10 cellular contexts compared by ENCODE assay signal in the genomic region with DNA sequence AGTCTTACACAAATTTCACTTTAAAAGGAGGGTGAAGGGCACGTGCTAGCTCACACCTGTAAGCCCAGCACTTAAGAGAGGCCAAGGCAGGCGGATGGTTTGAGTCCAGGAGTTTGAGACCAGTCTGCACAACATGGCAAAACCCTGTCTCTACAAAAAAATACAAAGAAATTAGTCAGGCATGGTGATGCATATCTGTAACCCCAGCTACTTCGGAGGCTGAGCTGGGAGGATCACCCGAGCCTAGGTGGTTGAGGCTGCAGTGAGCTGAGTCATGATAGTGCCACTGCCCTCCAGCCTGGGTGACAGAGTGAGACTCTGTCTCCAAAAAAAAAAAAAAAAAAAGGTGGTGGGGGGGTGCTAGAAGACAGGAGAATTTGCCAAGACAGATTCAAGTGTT.
A peak's percentile ranks its signal among the peaks of the same experiment; 100 is the strongest.
DNase-seq lines count a peak whose midpoint lies in the region; ATAC-seq lines count a peak whose summit lies in the region.
"Had no signal": no experiment of that assay in that cellular context is flagged by ENCODE, and none has a peak within 500 bp of the region (broad histone marks: within the 10 kb centered on the region; RNA-seq: fewer than 3 reads in every experiment).

No MANE protein-coding gene starts in this region.

- DNase-seq in Right ventricle myocardium inferior (ENCODE audit: missing footprints): no peak
- no peak for DNase-seq in right cardiac atrium
- peak; percentile 71 for DNase-seq in activated T-cell treated with anti-CD3 and anti-CD28 coated beads for 48 hours (ENCODE audit: low read depth)
- DNase-seq in natural killer cell treated with Interleukin-12 subunit alpha and Interleukin-12 subunit beta and Interleukin-15 and Interleukin-18, amount 100 ng/mL, for 72 hours (ENCODE audit: low spot score): peak; percentile 78
- DNase-seq in NCI-H2081 (lab: John Stamatoyannopoulos, UW): no peak
- no peak for DNase-seq in iPS-NIHi11 (ENCODE audit: low spot score)
- no peak for DNase-seq in mucosa of gallbladder (ENCODE audit: low spot score)
- DNase-seq: cortex of kidney, NCI-H1105 treated with DMSO at 0.1 percent for 48 hours had no signal

- peaks cover 70 to 81% of the 10 kb centered on the region in 2 donors for H3K4me1 Mint-ChIP-seq in natural killer cell treated with Interleukin-12 subunit alpha and Interleukin-12 subunit beta and Interleukin-15 and Interleukin-18, amount 100 ng/mL, for 72 hours (ENCODE audit: low read depth in 2 of 2)

- H3K36me3 ChIP-seq in subcutaneous abdominal adipose tissue (ENCODE audit: control insufficient read depth in 5 of 5, insufficient read depth in 5 of 5, low read length in 5 of 5): peaks cover 0 to 20% (median 9%) of the 10 kb centered on the region in 5 donors

- peaks cover 8% of the 10 kb centered on the region for H3K9me3 Mint-ChIP-seq in natural killer cell treated with Interleukin-12 subunit alpha and Interleukin-12 subunit beta and Interleukin-15 and Interleukin-18, amount 100 ng/mL, for 72 hours

- H3K4me3 ChIP-seq in right cardiac atrium (ENCODE audit: low read length): no peak overlapping the region
- H3K4me3 ChIP-seq in subcutaneous abdominal adipose tissue (ENCODE audit: low read depth in 1 of 5, low read length in 5 of 5): no peak overlapping the region

- H3K27me3 ChIP-seq in right cardiac atrium (ENCODE audit: control insufficient read depth, insufficient read depth) (no peaks in the 10 kb centered on the region), subcutaneous abdominal adipose tissue (ENCODE audit: control insufficient read depth in 5 of 5, insufficient read depth in 4 of 5, low read length in 5 of 5) (no peaks in the 10 kb centered on the region)

- H3K27ac ChIP-seq in right cardiac atrium (ENCODE audit: low read length) (no peak overlapping the region), subcutaneous abdominal adipose tissue (ENCODE audit: low read depth, low read length) (peak overlapping the region; percentile 2)

- ATAC-seq in Right ventricle myocardium inferior (peak; percentile 34), right cardiac atrium (no peak)
- ATAC-seq in natural killer cell treated with Interleukin-12 subunit alpha and Interleukin-12 subunit beta and Interleukin-15 and Interleukin-18, amount 100 ng/mL, for 72 hours: peak; percentile 80 to 89

- H3K36me3 Mint-ChIP-seq in natural killer cell treated with Interleukin-12 subunit alpha and Interleukin-12 subunit beta and Interleukin-15 and Interleukin-18, amount 100 ng/mL, for 72 hours: peaks cover 29% of the 10 kb centered on the region

- H3K4me1 ChIP-seq in right cardiac atrium (ENCODE audit: control insufficient read depth, insufficient read depth, low read length) (peaks cover 5% of the 10 kb centered on the region), subcutaneous abdominal adipose tissue (ENCODE audit: control insufficient read depth in 5 of 5, insufficient read depth in 5 of 5, low read length in 5 of 5) (peaks cover 0 to 19% (median 10%) of the 10 kb centered on the region in 5 donors)

- H3K9ac ChIP-seq in subcutaneous abdominal adipose tissue (ENCODE audit: low read length in 5 of 5): no peak overlapping the region

- peak overlapping the region; percentile 78 for H3K4me3 Mint-ChIP-seq in natural killer cell treated with Interleukin-12 subunit alpha and Interleukin-12 subunit beta and Interleukin-15 and Interleukin-18, amount 100 ng/mL, for 72 hours

- intact Hi-C loops in Right ventricle myocardium inferior (cut with DNase I): no loop called here
- intact Hi-C loops in right cardiac atrium (cut with DNase I): no loop called here

- no peaks in the 10 kb centered on the region for H3K27me3 Mint-ChIP-seq in natural killer cell treated with Interleukin-12 subunit alpha and Interleukin-12 subunit beta and Interleukin-15 and Interleukin-18, amount 100 ng/mL, for 72 hours

- H3K27ac Mint-ChIP-seq in natural killer cell treated with Interleukin-12 subunit alpha and Interleukin-12 subunit beta and Interleukin-15 and Interleukin-18, amount 100 ng/mL, for 72 hours: peak overlapping the region; percentile 91

- H3K9me3 ChIP-seq in right cardiac atrium (ENCODE audit: control insufficient read depth, low read length): no peaks in the 10 kb centered on the region
- H3K9me3 ChIP-seq in subcutaneous abdominal adipose tissue (ENCODE audit: control insufficient read depth in 5 of 5, low read length in 5 of 5): no peaks in the 10 kb centered on the region

- 93% methylated on average over 4 of the region's 4 CpGs for WGBS in right cardiac atrium

Comparison
In these comparisons a context has a peak if more than half of its experiments do, and no peak if none do; other contexts are left out.
1. ATAC-seq: peak in Right ventricle myocardium inferior (single experiment) and natural killer cell treated with Interleukin-12 subunit alpha and Interleukin-12 subunit beta and Interleukin-15 and Interleukin-18, amount 100 ng/mL, for 72 hours (2 of 2); none in right cardiac atrium (0 of 2).
2. DNase-seq: peak in activated T-cell treated with anti-CD3 and anti-CD28 coated beads for 48 hours (single experiment) and natural killer cell treated with Interleukin-12 subunit alpha and Interleukin-12 subunit beta and Interleukin-15 and Interleukin-18, amount 100 ng/mL, for 72 hours (single experiment); none in Right ventricle myocardium inferior (single experiment), right cardiac atrium (0 of 3), NCI-H2081 (0 of 2), iPS-NIHi11 (single experiment) and mucosa of gallbladder (single experiment).